Comparison of ENCODE assay signal across 16 cellular contexts in the genomic region with DNA sequence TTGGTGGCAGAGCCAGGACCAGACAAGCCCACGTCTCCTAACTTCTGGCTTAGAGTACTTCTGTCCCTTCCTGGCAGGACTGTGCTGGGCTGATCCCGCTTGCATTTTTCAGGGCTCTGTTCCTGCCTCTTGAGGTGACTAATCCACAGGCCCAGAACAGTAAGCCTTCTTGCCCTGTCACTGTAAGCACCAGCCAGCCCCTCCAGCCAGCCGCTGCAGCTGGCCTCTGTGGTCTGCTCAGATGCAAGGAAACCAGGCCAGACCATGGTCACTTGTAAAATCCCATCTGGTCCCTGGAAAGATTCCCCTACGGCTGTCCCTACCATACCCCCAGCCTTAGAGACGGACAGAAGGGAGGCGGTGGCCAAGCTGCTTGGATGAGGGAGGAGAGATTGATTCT.
DNase-seq lines count a peak whose midpoint lies in the region; ATAC-seq and TF ChIP-seq lines count a peak whose summit lies in the region.
"Had no signal": no experiment of that assay in that cellular context is flagged by ENCODE, and none has a peak within 500 bp of the region (broad histone marks: within the 10 kb centered on the region; RNA-seq: fewer than 3 reads in every experiment).

No MANE protein-coding gene starts in this region.

- H3K9me3 Mint-ChIP-seq in activated CD8-positive, alpha-beta T cell treated with anti-CD3 and anti-CD28 coated beads for 36 hours, result no peaks in the 10 kb centered on the region
- H3K9me3 Mint-ChIP-seq: activated naive CD4-positive, alpha-beta T cell treated with anti-CD3 and anti-CD28 coated beads, Interleukin-2, amount 50 U/mL, for 72 hours; stimulated activated naive CD8-positive, alpha-beta T cell treated with anti-CD3 and anti-CD28 coated beads, Interleukin-15, amount 100 ng/mL, for 72 hours had no signal

- H3K36me3 ChIP-seq in osteoblast (ENCODE audit: insufficient read depth, low read length), result peaks cover 13% of the 10 kb centered on the region

- H3K27ac Mint-ChIP-seq in activated CD8-positive, alpha-beta T cell treated with anti-CD3 and anti-CD28 coated beads for 36 hours, result no peak overlapping the region
- H3K27ac Mint-ChIP-seq: activated CD8-positive, alpha-beta memory T cell treated with anti-CD3 and anti-CD28 coated beads, Interleukin-2, amount 10 ng/mL, durations not matched to agents 7 days and 5 days; activated naive CD4-positive, alpha-beta T cell treated with anti-CD3 and anti-CD28 coated beads, Interleukin-2, amount 50 U/mL, for 72 hours; stimulated activated naive CD8-positive, alpha-beta T cell treated with anti-CD3 and anti-CD28 coated beads, Interleukin-15, amount 100 ng/mL, for 72 hours had no signal

- no peaks in the 10 kb centered on the region for H3K4me1 Mint-ChIP-seq in activated CD8-positive, alpha-beta T cell treated with anti-CD3 and anti-CD28 coated beads for 36 hours (ENCODE audit: low read depth)
- H3K4me1 Mint-ChIP-seq: activated CD8-positive, alpha-beta memory T cell treated with anti-CD3 and anti-CD28 coated beads, Interleukin-2, amount 10 ng/mL, durations not matched to agents 7 days and 5 days; stimulated activated naive CD8-positive, alpha-beta T cell treated with anti-CD3 and anti-CD28 coated beads, Interleukin-15, amount 100 ng/mL, for 72 hours had no signal

- no peaks in the 10 kb centered on the region for H3K36me3 Mint-ChIP-seq in activated CD8-positive, alpha-beta T cell treated with anti-CD3 and anti-CD28 coated beads for 36 hours (ENCODE audit: low read depth)
- H3K36me3 Mint-ChIP-seq: activated CD8-positive, alpha-beta memory T cell treated with anti-CD3 and anti-CD28 coated beads, Interleukin-2, amount 10 ng/mL, durations not matched to agents 7 days and 5 days; activated naive CD4-positive, alpha-beta T cell treated with anti-CD3 and anti-CD28 coated beads, Interleukin-2, amount 50 U/mL, for 72 hours had no signal

- H3K27ac ChIP-seq in osteoblast (ENCODE audit: low read depth, low read length), result peak overlapping the region; percentile 47
- H3K27ac ChIP-seq: dorsolateral prefrontal cortex had no signal

- CTCF ChIA-PET in activated CD8-positive, alpha-beta T cell treated with anti-CD3 and anti-CD28 coated beads for 36 hours (lab: Charles Lee), result no interaction called here

- no peaks in the 10 kb centered on the region for H3K27me3 ChIP-seq in osteoblast (ENCODE audit: insufficient read depth, low read length)

- H3K4me3 Mint-ChIP-seq in activated CD8-positive, alpha-beta T cell treated with anti-CD3 and anti-CD28 coated beads for 36 hours, result no peak overlapping the region
- H3K4me3 Mint-ChIP-seq: activated CD8-positive, alpha-beta memory T cell treated with anti-CD3 and anti-CD28 coated beads, Interleukin-2, amount 10 ng/mL, durations not matched to agents 7 days and 5 days; stimulated activated naive CD8-positive, alpha-beta T cell treated with anti-CD3 and anti-CD28 coated beads, Interleukin-15, amount 100 ng/mL, for 72 hours had no signal

- no peak overlapping the region for H3K4me2 ChIP-seq in osteoblast (ENCODE audit: insufficient read depth, low read length)

- intact Hi-C loops in activated CD8-positive, alpha-beta T cell treated with anti-CD3 and anti-CD28 coated beads for 36 hours (cut with micrococcal nuclease), result no loop called here

- peaks cover 93% of the 10 kb centered on the region for H4K20me1 ChIP-seq in osteoblast (ENCODE audit: insufficient read depth, low read length)

- POLR2A ChIA-PET in activated CD8-positive, alpha-beta T cell treated with anti-CD3 and anti-CD28 coated beads for 36 hours (lab: Charles Lee), result no interaction called here

- DNase-seq in ELF-1 (ENCODE audit: low read depth, low spot score), result peak; percentile 73
- DNase-seq in amniotic epithelial cell (ENCODE audit: low read depth), result peak; percentile 52
- peak; percentile 40 for DNase-seq in glomerular visceral epithelial cell (ENCODE audit: extremely low spot score)
- peak; percentile 95 for DNase-seq in osteoblast (ENCODE audit: insufficient read length, low spot score, missing footprints)
- no peak for DNase-seq in COLO668 (lab: John Stamatoyannopoulos, UW; ENCODE audit: unreplicated experiment)
- DNase-seq in activated CD8-positive, alpha-beta T cell treated with anti-CD3 and anti-CD28 coated beads for 36 hours, result no peak
- DNase-seq: activated CD8-positive, alpha-beta memory T cell treated with anti-CD3 and anti-CD28 coated beads, Interleukin-2, amount 10 ng/mL, durations not matched to agents 7 days and 5 days; C1 segment of cervical spinal cord; dorsolateral prefrontal cortex; GDM1; hippocampal formation; NCI-H510A; stimulated activated naive CD8-positive, alpha-beta T cell treated with anti-CD3 and anti-CD28 coated beads, Interleukin-15, amount 100 ng/mL, for 72 hours had no signal

- H3K79me2 ChIP-seq in osteoblast (ENCODE audit: insufficient read depth, low read length), result peaks cover 98% of the 10 kb centered on the region

- H3K4me3 ChIP-seq in osteoblast (ENCODE audit: insufficient read depth, low read length), result no peak overlapping the region
- H3K4me3 ChIP-seq: dorsolateral prefrontal cortex had no signal

- H2AFZ ChIP-seq in osteoblast (ENCODE audit: low read length), result no peak overlapping the region

- no peaks in the 10 kb centered on the region for H3K9me3 ChIP-seq in osteoblast (ENCODE audit: low read depth, low read length)

- H3K4me1 ChIP-seq in osteoblast (ENCODE audit: insufficient read depth, low read length), result peaks cover 22% of the 10 kb centered on the region

- no peak for TF ChIP-seq CTCF in osteoblast (IDR thresholded peaks at IDR 0.05; ENCODE audit: extremely low read depth, low read depth, low read length)
- TF ChIP-seq CTCF in activated CD8-positive, alpha-beta T cell treated with anti-CD3 and anti-CD28 coated beads for 36 hours (IDR thresholded peaks at IDR 0.05), result no peak

- ATAC-seq in GM19328 (IDR thresholded peaks at IDR 0.05; ENCODE audit: unreplicated experiment) (no peak), HG03565 (IDR thresholded peaks at IDR 0.05; ENCODE audit: unreplicated experiment) (no peak)
- ATAC-seq in activated CD8-positive, alpha-beta T cell treated with anti-CD3 and anti-CD28 coated beads for 36 hours, result no peak
- ATAC-seq: activated CD8-positive, alpha-beta memory T cell treated with anti-CD3 and anti-CD28 coated beads, Interleukin-2, amount 10 ng/mL, durations not matched to agents 7 days and 5 days; activated naive CD4-positive, alpha-beta T cell treated with anti-CD3 and anti-CD28 coated beads, Interleukin-2, amount 50 U/mL, for 72 hours; stimulated activated naive CD8-positive, alpha-beta T cell treated with anti-CD3 and anti-CD28 coated beads, Interleukin-15, amount 100 ng/mL, for 72 hours had no signal

- H3K27me3 Mint-ChIP-seq in activated CD8-positive, alpha-beta T cell treated with anti-CD3 and anti-CD28 coated beads for 36 hours, result peaks cover 3% of the 10 kb centered on the region
- H3K27me3 Mint-ChIP-seq: stimulated activated naive CD8-positive, alpha-beta T cell treated with anti-CD3 and anti-CD28 coated beads, Interleukin-15, amount 100 ng/mL, for 72 hours had no signal

Comparison
In these comparisons a context has a peak if more than half of its experiments do, and no peak if none do; other contexts are left out.
1. DNase-seq: peak in ELF-1 (single experiment), amniotic epithelial cell (single experiment), glomerular visceral epithelial cell (single experiment) and osteoblast (single experiment); none in COLO668 (single experiment) and activated CD8-positive, alpha-beta T cell treated with anti-CD3 and anti-CD28 coated beads for 36 hours (single experiment).